In genomic region chr10:11114251-11114650, GRCh38 we compare ENCODE assay signal across 17 cellular contexts.
DNase-seq lines count a peak whose midpoint lies in the region; ATAC-seq and TF ChIP-seq lines count a peak whose summit lies in the region.
"Had no signal": no experiment of that assay in that cellular context is flagged by ENCODE, and none has a peak within 500 bp of the region (broad histone marks: within the 10 kb centered on the region; RNA-seq: fewer than 3 reads in every experiment).

No MANE protein-coding gene starts in this region.

- no peak for TF ChIP-seq CTCF in right atrium auricular region (IDR thresholded peaks at IDR 0.05)

- peaks cover 0 to 67% of the 10 kb centered on the region in 2 donors for H3K4me1 ChIP-seq in right atrium auricular region
- H3K4me1 ChIP-seq in right cardiac atrium (ENCODE audit: control insufficient read depth, insufficient read depth, low read length): peaks cover 13% of the 10 kb centered on the region
- H3K4me1 ChIP-seq: HAP-1 had no signal

- H3K36me3 Mint-ChIP-seq in activated T-cell treated with anti-CD3 and anti-CD28 coated beads, Interleukin-2, amount 50 U/mL, for 72 hours (ENCODE audit: insufficient read depth in 2 of 2): peaks cover 2 to 5% of the 10 kb centered on the region in 2 donors
- no peaks in the 10 kb centered on the region for H3K36me3 Mint-ChIP-seq in activated T-cell treated with anti-CD3 and anti-CD28 coated beads, Interleukin-2, amount 50 U/mL, for 4 hours (ENCODE audit: insufficient read depth)
- H3K36me3 Mint-ChIP-seq in activated T-helper 17 cell treated with anti-CD3 and anti-CD28 coated beads, Interleukin-2, amount 50 U/mL, for 72 hours (ENCODE audit: low read depth): no peaks in the 10 kb centered on the region
- H3K36me3 Mint-ChIP-seq: CD8-positive, alpha-beta memory T cell had no signal

- H3K27me3 Mint-ChIP-seq in activated T-cell treated with anti-CD3 and anti-CD28 coated beads, Interleukin-2, amount 50 U/mL, for 72 hours (ENCODE audit: low read depth): no peaks in the 10 kb centered on the region
- no peaks in the 10 kb centered on the region for H3K27me3 Mint-ChIP-seq in activated T-cell treated with anti-CD3 and anti-CD28 coated beads, Interleukin-2, amount 50 U/mL, for 4 hours (ENCODE audit: low read depth)
- no peaks in the 10 kb centered on the region for H3K27me3 Mint-ChIP-seq in activated T-helper 17 cell treated with anti-CD3 and anti-CD28 coated beads, Interleukin-2, amount 50 U/mL, for 72 hours
- H3K27me3 Mint-ChIP-seq: B cell; CD8-positive, alpha-beta memory T cell had no signal

- WGBS in right cardiac atrium: 80% methylated on average over 2 of the region's 2 CpGs

- H3K36me3 ChIP-seq in right atrium auricular region: no peaks in the 10 kb centered on the region
- H3K36me3 ChIP-seq: HAP-1 had no signal

- H3K4me3 Mint-ChIP-seq in activated T-cell treated with anti-CD3 and anti-CD28 coated beads, Interleukin-2, amount 50 U/mL, for 72 hours: no peak overlapping the region
- no peak overlapping the region for H3K4me3 Mint-ChIP-seq in activated T-cell treated with anti-CD3 and anti-CD28 coated beads, Interleukin-2, amount 50 U/mL, for 4 hours
- no peak overlapping the region for H3K4me3 Mint-ChIP-seq in activated T-helper 17 cell treated with anti-CD3 and anti-CD28 coated beads, Interleukin-2, amount 50 U/mL, for 72 hours
- H3K4me3 Mint-ChIP-seq: B cell had no signal

- H3K4me3 ChIP-seq in right atrium auricular region (no peak overlapping the region), right cardiac atrium (ENCODE audit: low read length) (no peak overlapping the region)
- H3K4me3 ChIP-seq: BLaER1 treated with 17β-estradiol and CSF1 and Interleukin-3, amounts not matched to agents 10 nM and 100 nM; GM12878; GM23248; HAP-1 had no signal

- H3K27me3 ChIP-seq in right atrium auricular region (no peaks in the 10 kb centered on the region), right cardiac atrium (ENCODE audit: control insufficient read depth, insufficient read depth) (no peaks in the 10 kb centered on the region)
- H3K27me3 ChIP-seq: BLaER1 treated with 17β-estradiol and CSF1 and Interleukin-3, amounts not matched to agents 10 nM and 100 nM had no signal

- ATAC-seq in activated T-cell treated with anti-CD3 and anti-CD28 coated beads, Interleukin-2, amount 50 U/mL, for 72 hours (replicated peaks in 1 of 2): no peak
- no peak for ATAC-seq in activated T-cell treated with anti-CD3 and anti-CD28 coated beads, Interleukin-2, amount 50 U/mL, for 4 hours
- ATAC-seq in right cardiac atrium (no peak), HG03342 (IDR thresholded peaks at IDR 0.05; ENCODE audit: unreplicated experiment) (no peak)
- ATAC-seq in activated T-helper 17 cell treated with anti-CD3 and anti-CD28 coated beads, Interleukin-2, amount 50 U/mL, for 72 hours (replicated peaks): peak; percentile 32

- DNase-seq in activated T-cell treated with anti-CD3 and anti-CD28 coated beads, Interleukin-2, amount 50 U/mL, for 72 hours: no peak
- no peak for DNase-seq in activated T-cell treated with anti-CD3 and anti-CD28 coated beads, Interleukin-2, amount 50 U/mL, for 4 hours
- DNase-seq in right atrium auricular region (ENCODE audit: low spot score) (no peak), right cardiac atrium (no peak)
- DNase-seq: CD8-positive, alpha-beta memory T cell; COR-L47; DMS 273 treated with DMSO at 0.1 percent for 48 hours; DMS53; DND-41; EL; GM23248 had no signal

- intact Hi-C loops in right cardiac atrium (cut with DNase I): loop anchor here in 2 of 4 donors (10.0 kb wide), 2 partner anchors 51 to 161 kb away; no protein-coding TSS in a partner anchor

- H3K27ac Mint-ChIP-seq in activated T-cell treated with anti-CD3 and anti-CD28 coated beads, Interleukin-2, amount 50 U/mL, for 72 hours: peak overlapping the region; percentile 82
- no peak overlapping the region for H3K27ac Mint-ChIP-seq in activated T-helper 17 cell treated with anti-CD3 and anti-CD28 coated beads, Interleukin-2, amount 50 U/mL, for 72 hours
- H3K27ac Mint-ChIP-seq: B cell had no signal

- peaks cover 23% of the 10 kb centered on the region for H3K4me1 Mint-ChIP-seq in activated T-cell treated with anti-CD3 and anti-CD28 coated beads, Interleukin-2, amount 50 U/mL, for 72 hours (ENCODE audit: low read depth)
- peaks cover 23% of the 10 kb centered on the region for H3K4me1 Mint-ChIP-seq in activated T-cell treated with anti-CD3 and anti-CD28 coated beads, Interleukin-2, amount 50 U/mL, for 4 hours (ENCODE audit: low read depth)
- peaks cover 12% of the 10 kb centered on the region for H3K4me1 Mint-ChIP-seq in activated T-helper 17 cell treated with anti-CD3 and anti-CD28 coated beads, Interleukin-2, amount 50 U/mL, for 72 hours

- H3K27ac ChIP-seq in right atrium auricular region: peak overlapping the region; percentile 54 to 77
- H3K27ac ChIP-seq in right cardiac atrium (ENCODE audit: low read length): no peak overlapping the region
- H3K27ac ChIP-seq: BLaER1 treated with 17β-estradiol and CSF1 and Interleukin-3, amounts not matched to agents 10 nM and 100 nM; GM23248 had no signal

- no peaks in the 10 kb centered on the region for H3K9me3 ChIP-seq in right atrium auricular region
- H3K9me3 ChIP-seq in right cardiac atrium (ENCODE audit: control insufficient read depth, low read length): no peaks in the 10 kb centered on the region
- H3K9me3 ChIP-seq: HAP-1 had no signal

- H3K9me3 Mint-ChIP-seq in activated T-cell treated with anti-CD3 and anti-CD28 coated beads, Interleukin-2, amount 50 U/mL, for 72 hours: peaks cover 0 to 1% of the 10 kb centered on the region in 2 donors
- H3K9me3 Mint-ChIP-seq in activated T-cell treated with anti-CD3 and anti-CD28 coated beads, Interleukin-2, amount 50 U/mL, for 4 hours: no peaks in the 10 kb centered on the region
- H3K9me3 Mint-ChIP-seq in activated T-helper 17 cell treated with anti-CD3 and anti-CD28 coated beads, Interleukin-2, amount 50 U/mL, for 72 hours: no peaks in the 10 kb centered on the region
- H3K9me3 Mint-ChIP-seq: CD8-positive, alpha-beta memory T cell had no signal
